ENCODE assay signal across 15 cellular contexts in genomic region chr20:25676164-25676809, GRCh38. TPM values are rescaled to one million over a fixed set of nuclear protein-coding genes. Genes with fewer than 3 reads are reported as not detected.
A peak's percentile ranks its signal among the peaks of the same experiment; 100 is the strongest.
DNase-seq lines count a peak whose midpoint lies in the region; ATAC-seq, FAIRE-seq and TF ChIP-seq lines count a peak whose summit lies in the region.
"Had no signal": no experiment of that assay in that cellular context is flagged by ENCODE, and none has a peak within 500 bp of the region (broad histone marks: within the 10 kb centered on the region; RNA-seq: fewer than 3 reads in every experiment).

No MANE protein-coding gene starts in this region.

- 0 out of 3 replicates have a peak overlapping the region, but pooled peaks have one; percentile 12 for H3K4me2 ChIP-seq in A549
- H3K4me2 ChIP-seq: BLaER1 treated with 17β-estradiol and CSF1 and Interleukin-3, amounts not matched to agents 10 nM and 100 nM had no signal

- WGBS in A549 (ENCODE audit: missing lambda C conversion rate) = 95% methylated on average over 10 of the region's 10 CpGs

- POLR2A ChIA-PET in A549 (lab: Yijun Ruan, JAX) = no interaction called here

- H3K27ac ChIP-seq in A549 (no peak overlapping the region), uterus (no peak overlapping the region)
- H3K27ac ChIP-seq: BLaER1 treated with 17β-estradiol and CSF1 and Interleukin-3, amounts not matched to agents 10 nM and 100 nM; ovary; vagina had no signal

- H3K27me3 ChIP-seq in uterus = no peaks in the 10 kb centered on the region
- H3K27me3 ChIP-seq: BLaER1 treated with 17β-estradiol and CSF1 and Interleukin-3, amounts not matched to agents 10 nM and 100 nM; ovary; vagina had no signal

- TF ChIP-seq POLR2A in A549 (IDR thresholded peaks at IDR 0.05; ENCODE audit: low read length) (no peak), uterus (IDR thresholded peaks at IDR 0.05) (no peak)

- H3K4me1 ChIP-seq in A549 (peaks cover 11% of the 10 kb centered on the region), uterus (no peaks in the 10 kb centered on the region)
- H3K4me1 ChIP-seq: vagina had no signal

- H3K36me3 ChIP-seq in uterus = no peaks in the 10 kb centered on the region
- H3K36me3 ChIP-seq: ovary had no signal

- TF ChIP-seq EP300 in A549 (IDR thresholded peaks at IDR 0.05) = no peak

- ATAC-seq in A549 = peak; percentile 68 to 73; a peak in 4 of 6 replicates
- ATAC-seq in GM21529 (IDR thresholded peaks at IDR 0.05; ENCODE audit: unreplicated experiment) = peak; percentile 70

- no peak for FAIRE-seq in A549 (lab: Jason Lieb, UNC)
- FAIRE-seq: H1, keratinocyte had no signal

- CTCF ChIA-PET in A549 (lab: Yijun Ruan, JAX) = no interaction called here

- no peaks in the 10 kb centered on the region for H3K9me3 ChIP-seq in A549
- no peaks in the 10 kb centered on the region for H3K9me3 ChIP-seq in uterus
- H3K9me3 ChIP-seq: ovary, vagina had no signal

- intact Hi-C loops in uterus (cut with DNase I; ENCODE audit: low total_unique reads) = no loop called here

- in situ Hi-C loops in ACHN (cut with HindIII; ENCODE audit: low pct_ligation_motif_present, low pct_unique_long_range_greater_than_20kb, low sequenced_read_pairs) = no loop called here

- TF ChIP-seq RAD21 in A549 (conservative IDR thresholded peaks at IDR 0.05 in 1 of 2, IDR thresholded peaks at IDR 0.05 in 1 of 2) = no peak

- DNase-seq in A549 (ENCODE audit: low read depth in 1 of 2, low spot score in 1 of 2) (peak in 1 of 2 experiments; percentile 46), MV-4-11 (lab: John Stamatoyannopoulos, UW) (peak; percentile 24), fibroblast of peridontal ligament (ENCODE audit: extremely low read depth) (peak; percentile 33), iPS-NIHi11 (ENCODE audit: low spot score) (no peak), uterus (no peak), ACHN (no peak), NCI-H1694 treated with DMSO at 0.1 percent for 48 hours (lab: John Stamatoyannopoulos, UW) (no peak)
- DNase-seq: dermis blood vessel endothelial cell, NCI-H510A treated with DMSO at 0.1 percent for 48 hours, ovary had no signal

- TF ChIP-seq CTCF in A549 (IDR thresholded peaks at IDR 0.05) = no peak
- TF ChIP-seq CTCF in uterus (IDR thresholded peaks at IDR 0.05) = no peak

- H3K4me3 ChIP-seq in A549 (no peak overlapping the region), uterus (no peak overlapping the region)
- H3K4me3 ChIP-seq: BLaER1 treated with 17β-estradiol and CSF1 and Interleukin-3, amounts not matched to agents 10 nM and 100 nM; ovary; vagina had no signal

TF ChIP-seq in A549, 52 proteins besides CTCF, POLR2A, EP300 and RAD21:
- peak; percentile 82 for TF ChIP-seq MAFK (IDR thresholded peaks at IDR 0.05; ENCODE audit: partially characterized antibody)
- no peak for TF ChIP-seq ZNF302 (CRISPR knock-in tag; IDR thresholded peaks at IDR 0.05)
- TF ChIP-seq KDM1A (IDR thresholded peaks at IDR 0.05; ENCODE audit: low read depth) = no peak
- no peak for TF ChIP-seq BHLHE40 (IDR thresholded peaks at IDR 0.05; ENCODE audit: low read depth, low read length)
- no peak for TF ChIP-seq PHF8 (IDR thresholded peaks at IDR 0.05; ENCODE audit: borderline replicate concordance, low read depth)
- 0 out of 2 replicates have a peak, but pooled peaks have one; percentile 20 for TF ChIP-seq REST (IDR thresholded peaks at IDR 0.05)
- no peak for TF ChIP-seq FOSL2 (IDR thresholded peaks at IDR 0.05)
- 0 out of 2 replicates have a peak, but pooled peaks have one; percentile 6 for TF ChIP-seq FOSL2 (CRISPR knock-in tag; IDR thresholded peaks at IDR 0.05)
- TF ChIP-seq POLR2AphosphoS2 (conservative IDR thresholded peaks at IDR 0.05; ENCODE audit: low read length) = no peak
- no peak for TF ChIP-seq EHMT2 (IDR thresholded peaks at IDR 0.05; ENCODE audit: low read depth)
- no peak for TF ChIP-seq TP53 (CRISPR knock-in tag; IDR thresholded peaks at IDR 0.05)
- TF ChIP-seq KDM5A (IDR thresholded peaks at IDR 0.05) = no peak
- TF ChIP-seq NR3C1 (IDR thresholded peaks at IDR 0.05) = no peak
- no peak for TF ChIP-seq CBX2 (IDR thresholded peaks at IDR 0.05; ENCODE audit: borderline replicate concordance, low read depth)
- no peak for TF ChIP-seq JUN (IDR thresholded peaks at IDR 0.05)
- TF ChIP-seq HES2 (IDR thresholded peaks at IDR 0.05) = no peak
- no peak for TF ChIP-seq EHF (CRISPR knock-in tag; IDR thresholded peaks at IDR 0.05)
- no peak for TF ChIP-seq GATA3 (IDR thresholded peaks at IDR 0.05; ENCODE audit: borderline replicate concordance)
- no peak for TF ChIP-seq HDAC2 (IDR thresholded peaks at IDR 0.05)

RNA-seq across cellular contexts. Expression of gene ZNF337, which starts 20.4 kb away (rescaled TPM):
- polyA plus RNA-seq in A549 (2011; rRNA removed) (25.4 and 29.7 TPM in 2 replicates), A549 (2017; fragmentation: RNase III; extraction: RNeasy Plus Mini Kit Qiagen cat#74134 plus additional on column Dnase treatment) (16.5 to 18.2 TPM (median 17.6 TPM) in 3 replicates)
- 8.9 and 9.0 TPM in 2 replicates for polyA plus RNA-seq in A549 (2012; cell fraction: cytosol; rRNA removed)
- polyA plus RNA-seq in A549 (2012; cell fraction: nucleus; rRNA removed) = 25.2 and 33.6 TPM in 2 replicates
- polyA minus RNA-seq in A549 (2011; rRNA and poly(A)+ RNA removed) = 24.1 and 26.6 TPM in 2 replicates
- total RNA-seq in uterus = 10 to 100 TPM in 2 of 4 donors, 1 to 10 TPM in 2; 2.6 to 32.4 (median 19.0) TPM

RNA-seq across cellular contexts. Expression of gene NANP, which starts 52.5 kb away (rescaled TPM):
- 11.4 and 12.2 TPM in 2 replicates for polyA plus RNA-seq in A549 (2011; rRNA removed)
- 3.6 and 4.4 TPM in 2 replicates for polyA plus RNA-seq in A549 (2012; cell fraction: cytosol; rRNA removed)
- 1.0 and 1.8 TPM in 2 replicates for polyA plus RNA-seq in A549 (2012; cell fraction: nucleus; rRNA removed)
- polyA plus RNA-seq in A549 (2017; fragmentation: RNase III; extraction: RNeasy Plus Mini Kit Qiagen cat#74134 plus additional on column Dnase treatment) = 10.2 to 11.2 TPM (median 11.2 TPM) in 3 replicates
- polyA minus RNA-seq in A549 (2011; rRNA and poly(A)+ RNA removed) = 4.8 and 5.7 TPM in 2 replicates
- total RNA-seq in uterus = 10 to 100 TPM in 1 of 4 donors, 1 to 10 TPM in 2, under 1 TPM in 1; 0.88 to 10.9 (median 4.0) TPM

Comparison
In these comparisons a context has a peak if more than half of its experiments do, and no peak if none do; other contexts are left out.
1. DNase-seq: peak in MV-4-11 (single experiment) and fibroblast of peridontal ligament (single experiment); none in iPS-NIHi11 (single experiment), uterus (0 of 2), ACHN (single experiment) and NCI-H1694 treated with DMSO at 0.1 percent for 48 hours (single experiment).